17 cellular contexts compared by ENCODE assay signal in the genomic region with DNA sequence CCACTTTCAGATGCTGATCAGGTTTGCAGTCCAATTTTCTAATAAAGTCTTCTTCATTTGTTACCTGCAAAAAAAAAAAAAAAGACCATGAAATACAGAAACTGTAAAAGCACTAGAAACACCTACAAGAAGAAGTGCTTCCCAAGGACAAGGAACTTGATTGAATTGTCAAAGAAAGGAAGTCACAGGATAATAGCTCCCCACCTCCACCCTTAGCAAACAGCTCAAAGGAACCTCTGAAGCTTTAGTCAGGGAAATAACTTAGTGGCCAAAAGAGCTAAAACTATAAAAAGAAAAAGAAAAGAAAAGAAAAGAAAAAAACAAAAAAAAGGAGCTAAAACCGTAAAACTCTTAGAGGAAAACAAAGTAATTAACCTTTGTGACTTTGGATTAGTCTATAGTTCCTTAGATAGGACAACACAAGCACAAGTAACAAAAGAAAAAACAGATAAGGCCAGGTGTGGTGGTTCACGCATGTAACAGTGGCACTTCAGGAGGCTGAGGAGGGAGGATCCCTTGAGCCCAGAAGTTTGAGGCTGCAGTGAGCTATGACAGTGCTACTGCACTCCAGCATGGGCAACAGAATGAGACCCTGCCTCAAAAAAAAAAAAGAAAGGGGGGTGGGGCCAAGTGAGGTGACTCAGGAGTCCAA. TPM values are rescaled to one million over a fixed set of nuclear protein-coding genes. Genes with fewer than 3 reads are reported as not detected.
DNase-seq lines count a peak whose midpoint lies in the region; ATAC-seq, FAIRE-seq and TF ChIP-seq lines count a peak whose summit lies in the region.
"Had no signal": no experiment of that assay in that cellular context is flagged by ENCODE, and none has a peak within 500 bp of the region (broad histone marks: within the 10 kb centered on the region; RNA-seq: fewer than 3 reads in every experiment).

No MANE protein-coding gene starts in this region.

- ATAC-seq in PC-3 (peak; percentile 55; the same call in 1 of the 2 replicates), foreskin keratinocyte (no peak)

- H3K4me1 ChIP-seq in PC-3 (ENCODE audit: insufficient read depth, low read length) (no peaks in the 10 kb centered on the region), endodermal cell (ENCODE audit: control insufficient read depth, insufficient read depth, low read length) (no peaks in the 10 kb centered on the region), small intestine (ENCODE audit: control insufficient read depth in 2 of 2, insufficient read depth in 1 of 2, low read depth in 1 of 2, low read length in 1 of 2) (no peaks in the 10 kb centered on the region), foreskin keratinocyte (peaks cover 6% of the 10 kb centered on the region)

- H3K4me1 Mint-ChIP-seq in endodermal cell (peaks cover 2% of the 10 kb centered on the region), nephron progenitor cell (no peaks in the 10 kb centered on the region)

- H3K4me2 ChIP-seq in PC-3 (ENCODE audit: low read length) = no peak overlapping the region

- no peaks in the 10 kb centered on the region for H4K20me1 ChIP-seq in PC-3 (ENCODE audit: low read length)

- CTCF ChIA-PET in PC-3 (lab: Charles Lee) = interaction anchor here (0.6 kb wide), 2 partner anchors 16 to 32 kb away, joined by 3 to 4 read pairs; no protein-coding TSS in a partner anchor

- H3K36me3 ChIP-seq in PC-3 (ENCODE audit: low read depth, low read length) = peaks cover 8% of the 10 kb centered on the region; the same call in 1 of the 2 replicates
- peaks cover 43% of the 10 kb centered on the region for H3K36me3 ChIP-seq in endodermal cell (ENCODE audit: control insufficient read depth, insufficient read depth, low read length)
- peaks cover 11 to 13% of the 10 kb centered on the region in 2 donors for H3K36me3 ChIP-seq in small intestine (ENCODE audit: control insufficient read depth in 2 of 2, insufficient read depth in 2 of 2, low read length in 2 of 2)

- H3K9me2 ChIP-seq in PC-3 (replicated peaks; ENCODE audit: low read length) = no peaks in the 10 kb centered on the region

- H3K79me2 ChIP-seq in PC-3 (ENCODE audit: low read length) = 0 out of 2 replicates have a peak, but pooled peaks cover 4% of the 10 kb centered on the region

- no peaks in the 10 kb centered on the region for H3F3A ChIP-seq in PC-3 (ENCODE audit: low read length, unreplicated experiment)

- H3K27ac ChIP-seq in PC-3 (ENCODE audit: low read length) = no peak overlapping the region
- H3K27ac ChIP-seq in endodermal cell (ENCODE audit: low read depth, low read length) = no peak overlapping the region
- no peak overlapping the region for H3K27ac ChIP-seq in small intestine (ENCODE audit: low read depth in 1 of 2, low read length in 1 of 2)
- H3K27ac ChIP-seq in foreskin keratinocyte = no peak overlapping the region

- H3K27me3 ChIP-seq in PC-3 (ENCODE audit: low read length) (no peaks in the 10 kb centered on the region), endodermal cell (ENCODE audit: control insufficient read depth, insufficient read depth, low read length, poor library complexity, severe bottlenecking) (no peaks in the 10 kb centered on the region), small intestine (ENCODE audit: control insufficient read depth in 2 of 2, insufficient read depth in 2 of 2, low read length in 2 of 2) (no peaks in the 10 kb centered on the region), foreskin keratinocyte (no peaks in the 10 kb centered on the region)

- POLR2A ChIA-PET in PC-3 (lab: Charles Lee; ENCODE audit: unreplicated experiment) = interaction anchor here (0.7 kb wide), 1 partner anchor 62 kb away, joined by 3 read pairs; no protein-coding TSS in a partner anchor

- WGBS in endodermal cell (ENCODE audit: insufficient coverage in 1 of 2, insufficient read length in 1 of 2), 2 experiments = 94 to 100% methylated on average over 2 of the region's 2 CpGs
- 39 to 79% (median 57%) methylated on average over 2 of the region's 2 CpGs for WGBS in small intestine, 3 donors

- H3K27me3 Mint-ChIP-seq in endodermal cell (ENCODE audit: insufficient read depth) = no peaks in the 10 kb centered on the region
- no peaks in the 10 kb centered on the region for H3K27me3 Mint-ChIP-seq in nephron progenitor cell (ENCODE audit: low read depth, poor library complexity)
- H3K27me3 Mint-ChIP-seq: CD4-positive, alpha-beta memory T cell had no signal

- no peak overlapping the region for H3K9ac ChIP-seq in PC-3 (ENCODE audit: low read length)
- no peak overlapping the region for H3K9ac ChIP-seq in endodermal cell (ENCODE audit: extremely low read depth, low read length, poor library complexity, severe bottlenecking)

- peaks cover 35% of the 10 kb centered on the region for H3K36me3 Mint-ChIP-seq in endodermal cell (ENCODE audit: low read depth)
- peaks cover 63% of the 10 kb centered on the region for H3K36me3 Mint-ChIP-seq in nephron progenitor cell (ENCODE audit: low read depth)

- intact Hi-C loops in PC-3 (cut with micrococcal nuclease) = no loop called here

- TF ChIP-seq CTCF in PC-3 (conservative IDR thresholded peaks at IDR 0.05; ENCODE audit: low read depth, low read length) (no peak), endodermal cell (conservative IDR thresholded peaks at IDR 0.05) (no peak), nephron progenitor cell (IDR thresholded peaks at IDR 0.05) (no peak), foreskin keratinocyte (conservative IDR thresholded peaks at IDR 0.05) (no peak)

- no TSS peak for BruUV-seq in PC-3 (replicated peaks; lab: Mats Ljungman, UMichigan)

- H3K9me3 ChIP-seq in PC-3 (ENCODE audit: low read length) (no peaks in the 10 kb centered on the region), endodermal cell (ENCODE audit: control insufficient read depth, low read length) (no peaks in the 10 kb centered on the region), small intestine (ENCODE audit: control insufficient read depth, low read depth) (no peaks in the 10 kb centered on the region)
- H3K9me3 ChIP-seq: HAP-1 had no signal

- no peaks in the 10 kb centered on the region for H3K9me3 Mint-ChIP-seq in endodermal cell
- H3K9me3 Mint-ChIP-seq in nephron progenitor cell = no peaks in the 10 kb centered on the region
- H3K9me3 Mint-ChIP-seq: CD4-positive, alpha-beta memory T cell had no signal

- no peak overlapping the region for H3K4me3 ChIP-seq in PC-3 (ENCODE audit: low read length)
- H3K4me3 ChIP-seq in endodermal cell (ENCODE audit: low read length) = no peak overlapping the region
- no peak overlapping the region for H3K4me3 ChIP-seq in small intestine (ENCODE audit: low read depth in 1 of 2, low read length in 2 of 2)
- H3K4me3 ChIP-seq: HAP-1 had no signal

- H3K4me3 Mint-ChIP-seq in endodermal cell (no peak overlapping the region), nephron progenitor cell (no peak overlapping the region)
- H3K4me3 Mint-ChIP-seq: CD4-positive, alpha-beta memory T cell had no signal

- H3K27ac Mint-ChIP-seq in endodermal cell = peak overlapping the region; percentile 52
- H3K27ac Mint-ChIP-seq in nephron progenitor cell = peak overlapping the region; percentile 4

- H2AFZ ChIP-seq in PC-3 (ENCODE audit: low read length) = no peak overlapping the region

- FAIRE-seq in small intestine (lab: Jason Lieb, UNC) = no peak
- FAIRE-seq in GM12892 (lab: Jason Lieb, UNC) = no peak
- FAIRE-seq: GM12891, H54 had no signal

- DNase-seq in PC-3 = no peak
- DNase-seq in endodermal cell = no peak
- no peak for DNase-seq in nephron progenitor cell
- peak; percentile 12 for DNase-seq in small intestine
- no peak for DNase-seq in foreskin keratinocyte
- no peak for DNase-seq in GM12892 (ENCODE audit: insufficient read length)
- DNase-seq: C1 segment of cervical spinal cord; Calu3; CD4-positive, alpha-beta memory T cell; COR-L47; DMS53; DMS79 treated with DMSO at 0.1 percent for 48 hours; GF-D8; GOT3 had no signal

- no peak for TF ChIP-seq POLR2A in GM12892 (IDR thresholded peaks at IDR 0.05; ENCODE audit: low read depth, low read length)

RNA-seq across cellular contexts. Expression of a gene that starts 28.5 kb away (rescaled TPM):
- total RNA-seq in PC-3 (2014; rRNA removed) (10.5 and 13.0 TPM in 2 replicates), endodermal cell (10 to 100 TPM; 11.6 to 16.6 TPM), foreskin keratinocyte (7.2 and 8.6 TPM in 2 replicates)
- polyA plus RNA-seq in endodermal cell (2013, experiment 1 of 2) = 14.6 TPM
- polyA plus RNA-seq in endodermal cell (2013, experiment 2 of 2) = 12.9 TPM
- polyA plus RNA-seq in small intestine (10 to 100 TPM in 2 of 3 donors, 1 to 10 TPM in 1; 6.4 to 10.5 (median 10.1) TPM), foreskin keratinocyte (4.2 and 5.0 TPM in 2 replicates)
- polyA plus RNA-seq in GM12892 (2012; ENCODE audit: missing spikeins) = 6.5 TPM

RNA-seq across cellular contexts. Expression of a gene that starts 60.0 kb away (rescaled TPM):
- 53.2 and 64.7 TPM in 2 replicates for total RNA-seq in PC-3 (2014; rRNA removed)
- 100 to 1,000 TPM; 132 to 164 TPM for total RNA-seq in endodermal cell
- polyA plus RNA-seq in endodermal cell (2013, experiment 1 of 2) = 120 TPM
- polyA plus RNA-seq in endodermal cell (2013, experiment 2 of 2) = 102 TPM
- polyA plus RNA-seq in small intestine = 10 to 100 TPM; 25.1 to 42.4 (median 38.9) TPM
- total RNA-seq in foreskin keratinocyte = 40.0 and 48.4 TPM in 2 replicates
- 18.7 and 24.4 TPM in 2 replicates for polyA plus RNA-seq in foreskin keratinocyte
- polyA plus RNA-seq in GM12892 (2012; ENCODE audit: missing spikeins) = 71.1 TPM
